1 cellular context compared by ENCODE assay signal in genomic region chr10:98134431-98135221, GRCh38.
TF ChIP-seq lines count a peak whose summit lies in the region.

TSS of gene R3HCC1L (plus strand) at chr10:98134657. CDS start at chr10:98208115, 73,458 bp downstream.

TF ChIP-seq in HepG2, 621 proteins besides CTCF, POLR2A, EP300 and RAD21 (continued from another document and continues in another):
- no peak for TF ChIP-seq ZNF609 (CRISPR knock-in tag; IDR thresholded peaks at IDR 0.05; ENCODE audit: borderline replicate concordance)
- peak; percentile 32; the same call in 1 of the 2 replicates for TF ChIP-seq ZNF232 (CRISPR knock-in tag; IDR thresholded peaks at IDR 0.05; ENCODE audit: borderline replicate concordance)
- TF ChIP-seq BORCS8-MEF2B (CRISPR knock-in tag; IDR thresholded peaks at IDR 0.05) = no peak; the same call in 1 of the 2 replicates
- no peak for TF ChIP-seq NCOR1 (IDR thresholded peaks at IDR 0.05; ENCODE audit: borderline replicate concordance, low read length)
- TF ChIP-seq ZBTB25 (CRISPR knock-in tag; IDR thresholded peaks at IDR 0.05) = no peak
- TF ChIP-seq TCF7L2 (IDR thresholded peaks at IDR 0.05; ENCODE audit: low read depth, low read length) = no peak
- TF ChIP-seq ATF2 (CRISPR knock-in tag; IDR thresholded peaks at IDR 0.05) = no peak
- TF ChIP-seq ZFP36L2 (CRISPR knock-in tag; IDR thresholded peaks at IDR 0.05) = peak; percentile 79; the same call in 1 of the 2 replicates
- TF ChIP-seq IRF1 (CRISPR knock-in tag; IDR thresholded peaks at IDR 0.05; ENCODE audit: low read depth) = no peak
- TF ChIP-seq ZNF781 (CRISPR knock-in tag; IDR thresholded peaks at IDR 0.05; ENCODE audit: borderline replicate concordance, not compliant biosample characterization) = peak; percentile 65
- 0 out of 2 replicates have a peak, but pooled peaks have one; percentile 56 for TF ChIP-seq MTF2 (CRISPR knock-in tag; IDR thresholded peaks at IDR 0.05; ENCODE audit: borderline replicate concordance)
- peak; percentile 23; the same call in 1 of the 2 replicates for TF ChIP-seq PATZ1 (CRISPR knock-in tag; IDR thresholded peaks at IDR 0.05)
- peak; percentile 10; the same call in 1 of the 2 replicates for TF ChIP-seq HDAC1 (CRISPR knock-in tag; IDR thresholded peaks at IDR 0.05)
- no peak for TF ChIP-seq TEAD2 (CRISPR knock-in tag; IDR thresholded peaks at IDR 0.05)
- peak; percentile 55 for TF ChIP-seq SP2 (CRISPR knock-in tag; IDR thresholded peaks at IDR 0.05)
- no peak for TF ChIP-seq HMG20B (CRISPR knock-in tag; conservative IDR thresholded peaks at IDR 0.05)
- no peak for TF ChIP-seq POGK (CRISPR knock-in tag; conservative IDR thresholded peaks at IDR 0.05)
- TF ChIP-seq U2AF1 (optimal IDR thresholded peaks at IDR 0.05; ENCODE audit: low read depth, low read length) = no peak
- no peak for TF ChIP-seq ZNF280B (CRISPR knock-in tag; IDR thresholded peaks at IDR 0.05; ENCODE audit: borderline replicate concordance)
- TF ChIP-seq NR2C2 (CRISPR knock-in tag; IDR thresholded peaks at IDR 0.05; ENCODE audit: borderline replicate concordance) = peak; percentile 95
- TF ChIP-seq ISX (CRISPR knock-in tag; conservative IDR thresholded peaks at IDR 0.05) = no peak
- peak; percentile 41; the same call in 1 of the 2 replicates for TF ChIP-seq RXRA (CRISPR knock-in tag; IDR thresholded peaks at IDR 0.05)
- TF ChIP-seq SP1 (IDR thresholded peaks at IDR 0.05) = no peak
- peak; percentile 97 for TF ChIP-seq SP1 (CRISPR knock-in tag; IDR thresholded peaks at IDR 0.05)
- no peak for TF ChIP-seq DBP (CRISPR knock-in tag; IDR thresholded peaks at IDR 0.05; ENCODE audit: not compliant biosample characterization)
- no peak for TF ChIP-seq TIGD3 (CRISPR knock-in tag; IDR thresholded peaks at IDR 0.05; ENCODE audit: borderline replicate concordance)
- peak; percentile 64; the same call in 1 of the 2 replicates for TF ChIP-seq ZNF563 (CRISPR knock-in tag; IDR thresholded peaks at IDR 0.05)
- no peak for TF ChIP-seq ARNT (IDR thresholded peaks at IDR 0.05)
- no peak for TF ChIP-seq LRRFIP1 (CRISPR knock-in tag; conservative IDR thresholded peaks at IDR 0.05)
